Comparison of ENCODE assay signal across 35 cellular contexts in genomic region chr12:66919466-66919865, GRCh38.
"Had no signal": no experiment of that assay in that cellular context is flagged by ENCODE, and none has a peak within 500 bp of the region (broad histone marks: within the 10 kb centered on the region; RNA-seq: fewer than 3 reads in every experiment).

No MANE protein-coding gene starts in this region.

- H3K36me3 ChIP-seq: ascending aorta, cardiac muscle cell had no signal

- H3K9me3 Mint-ChIP-seq: activated B cell treated with CpG ODN at 0.5 μM for 24 hours; activated CD4-positive, alpha-beta memory T cell treated with anti-CD3 and anti-CD28 coated beads for 36 hours; activated CD4-positive, alpha-beta T cell treated with anti-CD3 and anti-CD28 coated beads, Interleukin-2, amount 10 ng/mL, durations not matched to agents 24 days and 14 days; activated CD8-positive, alpha-beta T cell treated with anti-CD3 and anti-CD28 coated beads for 36 hours; activated naive CD4-positive, alpha-beta T cell treated with anti-CD3 and anti-CD28 coated beads for 36 hours; activated naive CD8-positive, alpha-beta T cell treated with anti-CD3 and anti-CD28 coated beads, Interleukin-2, amount 50 U/mL, for 24 hours; activated T-cell treated with anti-CD3 and anti-CD28 coated beads, Interleukin-2, amount 50 U/mL, for 24 hours; activated T-helper 2 cell treated with anti-CD3 and anti-CD28 coated beads, Interferon-gamma antibody, Interleukin-2, Interleukin-4, amounts not matched to agents 10 μg/mL and 5 μg/mL and 100 μg/mL, durations not matched to agents 14 hours and 24 hours and 36 hours; central memory CD8-positive, alpha-beta T cell; T-helper 1 cell treated with Interleukin-12 subunit alpha and Interleukin-12 subunit beta and Interleukin-4 antibody, amounts not matched to agents 30 μg/mL and 1 μg/mL, for 36 hours; T-helper 2 cell treated with Interferon-gamma antibody and Interleukin-4, amounts not matched to agents 5 μg/mL and 100 μg/mL, for 36 hours had no signal

- H3K9me3 ChIP-seq: ascending aorta had no signal

- H3K27me3 Mint-ChIP-seq: activated CD4-positive, alpha-beta memory T cell treated with anti-CD3 and anti-CD28 coated beads for 36 hours; activated CD4-positive, alpha-beta T cell treated with anti-CD3 and anti-CD28 coated beads, Interleukin-2, amount 10 ng/mL, durations not matched to agents 24 days and 14 days; activated naive CD8-positive, alpha-beta T cell; activated naive CD8-positive, alpha-beta T cell treated with anti-CD3 and anti-CD28 coated beads, Interleukin-2, amount 50 U/mL, for 24 hours; brain had no signal

- ATAC-seq: activated CD8-positive, alpha-beta memory T cell treated with anti-CD3 and anti-CD28 coated beads, Interleukin-2, amount 10 ng/mL, durations not matched to agents 7 days and 5 days; activated CD8-positive, alpha-beta T cell treated with anti-CD3 and anti-CD28 coated beads for 36 hours; activated naive CD8-positive, alpha-beta T cell treated with anti-CD3 and anti-CD28 coated beads, Interleukin-2, amount 50 U/mL, for 24 hours had no signal

- H3K27ac ChIP-seq: ascending aorta, cardiac muscle cell, VCaP had no signal

- H3K36me3 Mint-ChIP-seq: activated CD4-positive, alpha-beta memory T cell treated with anti-CD3 and anti-CD28 coated beads for 36 hours; activated CD8-positive, alpha-beta memory T cell treated with anti-CD3 and anti-CD28 coated beads, Interleukin-2, amount 10 ng/mL, durations not matched to agents 7 days and 5 days; activated naive CD8-positive, alpha-beta T cell; activated naive CD8-positive, alpha-beta T cell treated with anti-CD3 and anti-CD28 coated beads, Interleukin-2, amount 10 ng/mL, durations not matched to agents 7 days and 5 days; brain had no signal

- H3K4me1 Mint-ChIP-seq: activated B cell treated with CpG ODN at 0.5 μM for 24 hours; activated CD4-positive, alpha-beta T cell treated with anti-CD3 and anti-CD28 coated beads, Interleukin-2, amount 10 ng/mL, durations not matched to agents 24 days and 14 days; activated CD8-positive, alpha-beta memory T cell treated with anti-CD3 and anti-CD28 coated beads, Interleukin-2, amount 10 ng/mL, durations not matched to agents 7 days and 5 days; activated naive CD8-positive, alpha-beta T cell treated with anti-CD3 and anti-CD28 coated beads, Interleukin-2, amount 50 U/mL, for 24 hours; central memory CD8-positive, alpha-beta T cell had no signal

- H3K4me3 ChIP-seq: ascending aorta, cardiac muscle cell had no signal

- H3K4me3 Mint-ChIP-seq: activated B cell treated with CpG ODN at 0.5 μM for 24 hours; activated CD4-positive, alpha-beta memory T cell treated with anti-CD3 and anti-CD28 coated beads for 36 hours; activated CD4-positive, alpha-beta T cell treated with anti-CD3 and anti-CD28 coated beads, Interleukin-2, amount 10 ng/mL, durations not matched to agents 24 days and 14 days; activated CD8-positive, alpha-beta memory T cell treated with anti-CD3 and anti-CD28 coated beads, Interleukin-2, amount 10 ng/mL, durations not matched to agents 7 days and 5 days; activated CD8-positive, alpha-beta T cell treated with anti-CD3 and anti-CD28 coated beads for 36 hours; activated naive CD4-positive, alpha-beta T cell treated with anti-CD3 and anti-CD28 coated beads for 36 hours; activated naive CD8-positive, alpha-beta T cell; activated naive CD8-positive, alpha-beta T cell treated with anti-CD3 and anti-CD28 coated beads, Interleukin-2, amount 10 ng/mL, durations not matched to agents 7 days and 5 days; activated naive CD8-positive, alpha-beta T cell treated with anti-CD3 and anti-CD28 coated beads, Interleukin-2, amount 50 U/mL, for 24 hours; activated T-cell treated with anti-CD3 and anti-CD28 coated beads, Interleukin-2, amount 50 U/mL, for 24 hours; brain; central memory CD8-positive, alpha-beta T cell; T-helper 1 cell treated with Interleukin-12 subunit alpha and Interleukin-12 subunit beta and Interleukin-4 antibody, amounts not matched to agents 30 μg/mL and 1 μg/mL, for 36 hours; T-helper 2 cell treated with Interferon-gamma antibody and Interleukin-4, amounts not matched to agents 5 μg/mL and 100 μg/mL, for 36 hours had no signal

- H3K4me1 ChIP-seq: ascending aorta had no signal

- DNase-seq: activated B cell treated with CpG ODN at 0.5 μM for 24 hours; activated CD4-positive, alpha-beta memory T cell treated with anti-CD3 and anti-CD28 coated beads for 36 hours; activated CD4-positive, alpha-beta T cell treated with anti-CD3 and anti-CD28 coated beads for 4 hours; activated CD4-positive, alpha-beta T cell treated with anti-CD3 and anti-CD28 coated beads, Interleukin-2, amount 10 ng/mL, durations not matched to agents 24 days and 14 days; activated CD4-positive, alpha-beta T cell treated with anti-CD3 and anti-CD28 coated beads, Interleukin-2, amount 50 U/mL, for 1 hour; activated CD4-positive, alpha-beta T cell treated with anti-CD3 and anti-CD28 coated beads, Interleukin-2, amount 50 U/mL, for 4 hours; activated CD4-positive, CD25-positive, alpha-beta regulatory T cell treated with anti-CD3 and anti-CD28 coated beads, Interleukin-2, amount 50 U/mL, for 72 hours; activated CD8-positive, alpha-beta memory T cell treated with anti-CD3 and anti-CD28 coated beads for 24 hours; activated CD8-positive, alpha-beta memory T cell treated with anti-CD3 and anti-CD28 coated beads, Interleukin-2, amount 10 ng/mL, durations not matched to agents 7 days and 5 days; activated CD8-positive, alpha-beta memory T cell treated with anti-CD3 and anti-CD28 coated beads, Interleukin-2, amount 50 U/mL, for 48 hours; activated CD8-positive, alpha-beta T cell treated with anti-CD3 and anti-CD28 coated beads for 36 hours; activated effector memory CD4-positive, alpha-beta T cell treated with Interleukin-2 at 50 U/mL for 16 hours; activated gamma-delta T cell; activated naive CD4-positive, alpha-beta T cell treated with anti-CD3 and anti-CD28 coated beads for 36 hours; activated naive CD4-positive, alpha-beta T cell treated with anti-CD3 and anti-CD28 coated beads, Interleukin-2, amount 50 U/mL, for 16 hours; activated naive CD8-positive, alpha-beta T cell treated with anti-CD3 and anti-CD28 coated beads, Interleukin-2, amount 10 ng/mL, durations not matched to agents 7 days and 5 days; activated naive CD8-positive, alpha-beta T cell treated with anti-CD3 and anti-CD28 coated beads, Interleukin-2, amount 50 U/mL, for 24 hours; activated T-cell treated with anti-CD3 and anti-CD28 coated beads, Interleukin-2, amount 50 U/mL, for 24 hours; activated T-cell treated with anti-CD3 and anti-CD28 coated beads, Interleukin-2, amount 50 U/mL, for 48 hours; amygdala; anterior cingulate cortex; caudate nucleus; cerebellar nuclear complex; T-helper 1 cell; T-helper 2 cell; T-helper 9 cell had no signal

- H3K27me3 ChIP-seq: ascending aorta, cardiac muscle cell had no signal

- H3K27ac Mint-ChIP-seq: activated B cell treated with CpG ODN at 0.5 μM for 24 hours; activated CD4-positive, alpha-beta memory T cell treated with anti-CD3 and anti-CD28 coated beads for 36 hours; activated CD4-positive, alpha-beta T cell treated with anti-CD3 and anti-CD28 coated beads, Interleukin-2, amount 10 ng/mL, durations not matched to agents 24 days and 14 days; activated CD8-positive, alpha-beta memory T cell treated with anti-CD3 and anti-CD28 coated beads, Interleukin-2, amount 10 ng/mL, durations not matched to agents 7 days and 5 days; activated CD8-positive, alpha-beta T cell treated with anti-CD3 and anti-CD28 coated beads for 36 hours; activated naive CD4-positive, alpha-beta T cell treated with anti-CD3 and anti-CD28 coated beads for 36 hours; activated naive CD8-positive, alpha-beta T cell; activated naive CD8-positive, alpha-beta T cell treated with anti-CD3 and anti-CD28 coated beads, Interleukin-2, amount 50 U/mL, for 24 hours; activated T-cell treated with anti-CD3 and anti-CD28 coated beads, Interleukin-2, amount 50 U/mL, for 24 hours; activated T-helper 2 cell treated with anti-CD3 and anti-CD28 coated beads, Interferon-gamma antibody, Interleukin-2, Interleukin-4, amounts not matched to agents 10 μg/mL and 5 μg/mL and 100 μg/mL, durations not matched to agents 14 hours and 24 hours and 36 hours; brain; T-helper 1 cell treated with Interleukin-12 subunit alpha and Interleukin-12 subunit beta and Interleukin-4 antibody, amounts not matched to agents 30 μg/mL and 1 μg/mL, for 36 hours; T-helper 2 cell treated with Interferon-gamma antibody and Interleukin-4, amounts not matched to agents 5 μg/mL and 100 μg/mL, for 36 hours had no signal
